Comparison of ENCODE assay signal across 8 cellular contexts in the genomic region with DNA sequence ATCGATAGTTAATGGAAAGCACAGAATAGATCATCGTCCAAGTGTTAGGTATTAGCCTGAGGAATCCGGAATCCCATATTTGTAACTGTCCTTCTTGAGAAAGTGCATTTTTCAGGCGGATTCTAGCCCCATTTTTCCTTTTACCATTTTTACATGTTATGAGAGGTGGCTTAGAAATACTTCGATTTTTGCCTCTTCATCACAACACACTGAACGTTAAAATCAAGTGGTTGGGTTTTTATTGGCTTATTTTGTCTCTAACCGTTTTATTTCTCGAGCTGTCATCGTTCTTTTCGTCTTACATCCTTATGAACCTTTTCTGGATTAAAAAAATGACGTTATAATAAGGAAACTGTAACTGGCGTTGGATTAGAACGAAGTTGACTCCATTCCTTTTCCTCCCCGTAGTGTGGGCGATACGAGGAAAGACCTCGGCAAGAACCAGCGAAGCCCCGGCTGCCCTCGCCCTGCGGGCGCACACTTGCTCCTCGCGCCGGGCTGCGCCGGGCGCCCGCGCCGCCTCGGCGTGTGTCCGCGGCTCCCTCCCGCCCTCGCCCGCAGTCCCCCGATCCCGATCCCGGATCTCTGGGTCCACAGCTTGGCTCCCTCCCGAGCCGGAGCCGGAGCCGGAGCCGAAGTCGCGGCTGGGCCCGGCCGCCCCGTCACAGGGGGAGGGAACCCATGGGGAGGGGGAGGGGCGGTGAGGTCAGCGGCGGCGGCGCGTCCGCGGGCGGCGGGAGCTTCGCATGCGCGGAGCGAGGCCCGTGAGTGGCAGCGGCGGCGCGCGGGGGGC. TPM values are rescaled to one million over a fixed set of nuclear protein-coding genes. Genes with fewer than 3 reads are reported as not detected.
DNase-seq lines count a peak whose midpoint lies in the region; TF ChIP-seq lines count a peak whose summit lies in the region.
"Not testable (repeated sequence)": the region's sequence is repeated elsewhere in the genome, so short reads cannot be mapped to it uniquely, and the experiment has no call there.
"Had no signal": no experiment of that assay in that cellular context is flagged by ENCODE, and none has a peak within 500 bp of the region (broad histone marks: within the 10 kb centered on the region; RNA-seq: fewer than 3 reads in every experiment).

No MANE protein-coding gene starts in this region.

- peak overlapping the region; percentile 53 for H3K4me3 Mint-ChIP-seq in activated naive CD8-positive, alpha-beta T cell

- peak overlapping the region in 3 of 4 donors; percentile 42 to 85 (median 84) for H3K27ac ChIP-seq in esophagus squamous epithelium
- H3K27ac ChIP-seq in trophoblast cell (ENCODE audit: low read depth, low read length) = not testable (repeated sequence)

- H3K36me3 ChIP-seq in esophagus squamous epithelium; trophoblast cell (ENCODE audit: control insufficient read depth in 1 of 2, insufficient read depth in 2 of 2, low read length in 2 of 2): not testable (repeated sequence)

- not testable (repeated sequence) for H3K9me3 ChIP-seq in esophagus squamous epithelium
- peaks cover 10% of the 10 kb centered on the region for H3K9me3 ChIP-seq in trophoblast cell (ENCODE audit: insufficient read depth, low read depth, low read length)

- 10 to 19% methylated on average over 20 to 22 of the region's 71 CpGs for WGBS in esophagus squamous epithelium, 2 donors
- no CpG with 5 or more reads among the region's 71 CpGs for WGBS in trophoblast cell (ENCODE audit: extremely low coverage, insufficient coverage, insufficient read length)

- H3K9ac ChIP-seq in trophoblast cell (ENCODE audit: low read length) = not testable (repeated sequence)

- H2BK120ac ChIP-seq in trophoblast cell (ENCODE audit: insufficient read depth, low read length, poor library complexity) = not testable (repeated sequence)

- H3K18ac ChIP-seq in trophoblast cell (ENCODE audit: low read length) = not testable (repeated sequence)

- not testable (repeated sequence) for H2AK5ac ChIP-seq in trophoblast cell (ENCODE audit: low read length)

- not testable (repeated sequence) for H2BK12ac ChIP-seq in trophoblast cell (ENCODE audit: low read length)

- H3K27ac Mint-ChIP-seq in activated naive CD8-positive, alpha-beta T cell = not testable (repeated sequence)

- TF ChIP-seq CTCF in esophagus squamous epithelium (IDR thresholded peaks at IDR 0.05) = not testable (repeated sequence)

- intact Hi-C loops in esophagus squamous epithelium (cut with DNase I) = not testable (repeated sequence)

- H3K4me1 ChIP-seq in esophagus squamous epithelium = peaks cover 0 to 11% (median 4%) of the 10 kb centered on the region in 3 donors
- H3K4me1 ChIP-seq in trophoblast cell (ENCODE audit: control insufficient read depth in 1 of 2, insufficient read depth in 2 of 2, low read length in 2 of 2) = not testable (repeated sequence)

- H3K9me3 Mint-ChIP-seq in activated naive CD8-positive, alpha-beta T cell (ENCODE audit: low read depth) = not testable (repeated sequence)

- not testable (repeated sequence) for H4K91ac ChIP-seq in trophoblast cell (ENCODE audit: low read depth, low read length)

- H3K27me3 ChIP-seq in esophagus squamous epithelium = peaks cover 0 to 76% (median 0%) of the 10 kb centered on the region in 4 donors
- not testable (repeated sequence) for H3K27me3 ChIP-seq in trophoblast cell (ENCODE audit: insufficient read depth, low read length)

- not testable (repeated sequence) for H2AFZ ChIP-seq in trophoblast cell (ENCODE audit: insufficient read depth, low read length, poor library complexity)

- H4K12ac ChIP-seq in trophoblast cell (ENCODE audit: low read depth, low read length) = not testable (repeated sequence)

- H3K23ac ChIP-seq in trophoblast cell (ENCODE audit: low read length) = not testable (repeated sequence)

- peak overlapping the region; percentile 22 to 60 (median 50) for H3K4me3 ChIP-seq in esophagus squamous epithelium
- not testable (repeated sequence) for H3K4me3 ChIP-seq in trophoblast cell (ENCODE audit: low read depth, low read length)

- H3K4me1 Mint-ChIP-seq in activated naive CD8-positive, alpha-beta T cell (ENCODE audit: low read depth) = peaks cover 18% of the 10 kb centered on the region

- DNase-seq in HS-5 (ENCODE audit: low read depth) (peak; percentile 51), kidney tubule cell (ENCODE audit: low spot score) (peak; percentile 84), trophoblast cell (peak; percentile 90 to 96)
- DNase-seq in activated CD4-positive, alpha-beta T cell treated with anti-CD3 and anti-CD28 coated beads for 4 hours = peak; percentile 2 to 65
- not testable (repeated sequence) for DNase-seq in esophagus squamous epithelium (lab: John Stamatoyannopoulos, UW)
- DNase-seq in stimulated activated CD8-positive, alpha-beta memory T cell treated with anti-CD3 and anti-CD28 coated beads, Interleukin-7, amount 100 ng/mL, for 24 hours (ENCODE audit: low read depth) = peak; percentile 6

- H3K27me3 Mint-ChIP-seq in activated naive CD8-positive, alpha-beta T cell = peaks cover 35% of the 10 kb centered on the region

- not testable (repeated sequence) for H3K4ac ChIP-seq in trophoblast cell (ENCODE audit: low read depth, low read length)

- H3K79me2 ChIP-seq in trophoblast cell (ENCODE audit: control insufficient read depth, insufficient read depth, low read length, poor library complexity) = not testable (repeated sequence)

- H3K79me1 ChIP-seq in trophoblast cell (ENCODE audit: low read length) = not testable (repeated sequence)

- not testable (repeated sequence) for H3K4me2 ChIP-seq in trophoblast cell (ENCODE audit: low read length)

- H3K14ac ChIP-seq in trophoblast cell (ENCODE audit: low read length) = not testable (repeated sequence)

- not testable (repeated sequence) for TF ChIP-seq POLR2A in esophagus squamous epithelium (IDR thresholded peaks at IDR 0.05)

- not testable (repeated sequence) for H3K36me3 Mint-ChIP-seq in activated naive CD8-positive, alpha-beta T cell

- H4K8ac ChIP-seq in trophoblast cell (ENCODE audit: low read depth, low read length) = not testable (repeated sequence)

- H2BK5ac ChIP-seq in trophoblast cell (ENCODE audit: low read depth, low read length, poor library complexity) = not testable (repeated sequence)

RNA-seq across cellular contexts. Expression of a gene that starts 8.2 kb away (rescaled TPM):
- total RNA-seq in esophagus squamous epithelium = not detected
- polyA plus RNA-seq in trophoblast cell (2013) = not detected in 2 replicates
- total RNA-seq: IMR-90 had no signal
- polyA plus RNA-seq: IMR-90 had no signal
